ENCODE assay signal across 1 cellular context in the genomic region with DNA sequence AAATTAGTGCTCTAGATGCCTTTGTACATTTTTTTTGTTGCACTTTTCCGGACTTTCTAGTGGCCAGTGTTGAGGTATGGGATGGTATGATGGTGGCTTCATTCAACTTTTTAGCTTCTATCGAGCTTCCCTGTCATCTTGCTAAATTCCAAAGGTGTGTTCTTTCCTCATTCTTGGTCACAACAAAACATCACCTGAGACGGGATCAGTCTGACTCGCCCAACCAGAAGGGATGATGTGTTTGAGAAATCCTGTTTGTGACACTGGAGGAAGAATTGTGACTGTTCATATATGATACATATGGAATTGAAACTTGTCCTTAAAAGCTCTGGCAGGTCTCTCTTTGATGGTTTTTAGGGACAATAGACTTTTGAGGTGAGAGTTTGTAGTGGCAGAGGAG.
TF ChIP-seq lines count a peak whose summit lies in the region.

No MANE protein-coding gene starts in this region.

TF ChIP-seq in IMR-90, 13 proteins besides CTCF, POLR2A, EP300 and RAD21:
- TF ChIP-seq MAFK (IDR thresholded peaks at IDR 0.05; ENCODE audit: low read depth, low read length) (no peak), CEBPB (IDR thresholded peaks at IDR 0.05; ENCODE audit: low read depth, low read length) (no peak), CHD1 (IDR thresholded peaks at IDR 0.05; ENCODE audit: low read depth, low read length) (no peak), SMC3 (IDR thresholded peaks at IDR 0.05; ENCODE audit: low read depth, low read length) (no peak), NFE2L2 (IDR thresholded peaks at IDR 0.05; ENCODE audit: low read depth, low read length) (no peak), BHLHE40 (IDR thresholded peaks at IDR 0.05; ENCODE audit: low read depth, low read length) (no peak), RCOR1 (IDR thresholded peaks at IDR 0.05; ENCODE audit: insufficient replicate concordance, low read length) (no peak), MAZ (IDR thresholded peaks at IDR 0.05; ENCODE audit: borderline replicate concordance, low read depth, low read length) (no peak), RFX5 (IDR thresholded peaks at IDR 0.05; ENCODE audit: low read depth, low read length) (no peak), MXI1 (IDR thresholded peaks at IDR 0.05; ENCODE audit: borderline replicate concordance, low read depth, low read length) (no peak), FOS (IDR thresholded peaks at IDR 0.05; ENCODE audit: low read depth, low read length) (no peak)
- TF ChIP-seq, protein P1, sequence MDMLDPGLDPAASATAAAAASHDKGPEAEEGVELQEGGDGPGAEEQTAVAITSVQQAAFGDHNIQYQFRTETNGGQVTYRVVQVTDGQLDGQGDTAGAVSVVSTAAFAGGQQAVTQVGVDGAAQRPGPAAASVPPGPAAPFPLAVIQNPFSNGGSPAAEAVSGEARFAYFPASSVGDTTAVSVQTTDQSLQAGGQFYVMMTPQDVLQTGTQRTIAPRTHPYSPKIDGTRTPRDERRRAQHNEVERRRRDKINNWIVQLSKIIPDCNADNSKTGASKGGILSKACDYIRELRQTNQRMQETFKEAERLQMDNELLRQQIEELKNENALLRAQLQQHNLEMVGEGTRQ (IDR thresholded peaks at IDR 0.05; ENCODE audit: low read depth, low read length): no peak
- TF ChIP-seq, protein P2, sequence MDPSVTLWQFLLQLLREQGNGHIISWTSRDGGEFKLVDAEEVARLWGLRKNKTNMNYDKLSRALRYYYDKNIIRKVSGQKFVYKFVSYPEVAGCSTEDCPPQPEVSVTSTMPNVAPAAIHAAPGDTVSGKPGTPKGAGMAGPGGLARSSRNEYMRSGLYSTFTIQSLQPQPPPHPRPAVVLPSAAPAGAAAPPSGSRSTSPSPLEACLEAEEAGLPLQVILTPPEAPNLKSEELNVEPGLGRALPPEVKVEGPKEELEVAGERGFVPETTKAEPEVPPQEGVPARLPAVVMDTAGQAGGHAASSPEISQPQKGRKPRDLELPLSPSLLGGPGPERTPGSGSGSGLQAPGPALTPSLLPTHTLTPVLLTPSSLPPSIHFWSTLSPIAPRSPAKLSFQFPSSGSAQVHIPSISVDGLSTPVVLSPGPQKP (IDR thresholded peaks at IDR 0.05; ENCODE audit: borderline replicate concordance, low read depth, low read length): no peak
TF ChIP-seq in IMR-90: peak in this region for 0.
